Comparison of ENCODE assay signal across 16 cellular contexts in the genomic region with DNA sequence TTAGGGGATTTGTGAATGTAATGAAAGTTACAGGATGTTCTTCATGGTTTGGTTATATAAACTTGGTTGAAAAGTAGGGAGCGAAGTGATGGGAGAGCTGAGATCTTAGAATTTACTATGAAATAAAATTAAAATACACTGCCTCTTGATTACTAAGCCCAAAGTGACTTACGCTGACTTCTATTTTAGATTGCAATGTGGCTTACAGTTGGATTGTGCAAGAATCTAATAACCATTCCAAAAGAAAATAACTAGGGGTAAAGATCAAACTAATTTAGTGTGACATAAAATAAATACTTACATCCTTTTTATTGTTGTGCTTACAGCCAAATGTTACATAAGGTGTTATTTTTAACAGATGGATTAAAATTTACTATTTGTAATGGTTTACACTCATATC. TPM values are rescaled to one million over a fixed set of nuclear protein-coding genes. Genes with fewer than 3 reads are reported as not detected.
"Had no signal": no experiment of that assay in that cellular context is flagged by ENCODE, and none has a peak within 500 bp of the region (broad histone marks: within the 10 kb centered on the region; RNA-seq: fewer than 3 reads in every experiment).

No MANE protein-coding gene starts in this region.

- H3K9me3 ChIP-seq: colonic mucosa, psoas muscle, testis had no signal

- H3K27me3 Mint-ChIP-seq: activated CD4-positive, alpha-beta memory T cell treated with anti-CD3 and anti-CD28 coated beads, Interleukin-2, amount 10 ng/mL, durations not matched to agents 7 days and 5 days; activated naive CD8-positive, alpha-beta T cell treated with anti-CD3 and anti-CD28 coated beads, Interleukin-2, amount 50 U/mL, for 24 hours; stimulated activated naive CD8-positive, alpha-beta T cell treated with anti-CD3 and anti-CD28 coated beads, Interleukin-15, amount 100 ng/mL, for 72 hours had no signal

- ATAC-seq: activated naive CD8-positive, alpha-beta T cell treated with anti-CD3 and anti-CD28 coated beads, Interleukin-2, amount 50 U/mL, for 24 hours; stimulated activated naive CD8-positive, alpha-beta T cell treated with anti-CD3 and anti-CD28 coated beads, Interleukin-15, amount 100 ng/mL, for 72 hours had no signal

- H3K27ac Mint-ChIP-seq: activated CD4-positive, alpha-beta memory T cell treated with anti-CD3 and anti-CD28 coated beads, Interleukin-2, amount 10 ng/mL, durations not matched to agents 7 days and 5 days; activated naive CD8-positive, alpha-beta T cell treated with anti-CD3 and anti-CD28 coated beads, Interleukin-2, amount 50 U/mL, for 24 hours; immature natural killer cell; nephron; stimulated activated naive CD8-positive, alpha-beta T cell treated with anti-CD3 and anti-CD28 coated beads, Interleukin-15, amount 100 ng/mL, for 72 hours had no signal

- H3K4me1 Mint-ChIP-seq: activated CD4-positive, alpha-beta memory T cell treated with anti-CD3 and anti-CD28 coated beads, Interleukin-2, amount 10 ng/mL, durations not matched to agents 7 days and 5 days; activated naive CD8-positive, alpha-beta T cell treated with anti-CD3 and anti-CD28 coated beads, Interleukin-2, amount 50 U/mL, for 24 hours; nephron; stimulated activated naive CD8-positive, alpha-beta T cell treated with anti-CD3 and anti-CD28 coated beads, Interleukin-15, amount 100 ng/mL, for 72 hours had no signal

- H3K4me3 ChIP-seq: cardiac muscle cell, colonic mucosa, psoas muscle, testis had no signal

- H3K27me3 ChIP-seq: cardiac muscle cell, colonic mucosa, testis had no signal

- DNase-seq: activated CD4-positive, alpha-beta memory T cell treated with anti-CD3 and anti-CD28 coated beads, Interleukin-2, amount 10 ng/mL, durations not matched to agents 7 days and 5 days; activated CD4-positive, alpha-beta T cell treated with anti-CD3 and anti-CD28 coated beads for 1 hour; activated naive CD8-positive, alpha-beta T cell treated with anti-CD3 and anti-CD28 coated beads, Interleukin-2, amount 50 U/mL, for 24 hours; glutamatergic neuron; immature natural killer cell; mammary epithelial cell; psoas muscle; stimulated activated CD4-positive, alpha-beta T cell treated with anti-CD3 and anti-CD28 coated beads, Interleukin-4, amount 100 ng/mL, for 1 hour; stimulated activated CD8-positive, alpha-beta memory T cell treated with anti-CD3 and anti-CD28 coated beads, Interleukin-4, amount 100 ng/mL, for 48 hours; stimulated activated naive CD8-positive, alpha-beta T cell treated with anti-CD3 and anti-CD28 coated beads, Interleukin-15, amount 100 ng/mL, for 72 hours; T-helper 9 cell; testis had no signal

- H3K9me3 Mint-ChIP-seq: activated CD4-positive, alpha-beta memory T cell treated with anti-CD3 and anti-CD28 coated beads, Interleukin-2, amount 10 ng/mL, durations not matched to agents 7 days and 5 days; activated naive CD8-positive, alpha-beta T cell treated with anti-CD3 and anti-CD28 coated beads, Interleukin-2, amount 50 U/mL, for 24 hours; immature natural killer cell; nephron; stimulated activated naive CD8-positive, alpha-beta T cell treated with anti-CD3 and anti-CD28 coated beads, Interleukin-15, amount 100 ng/mL, for 72 hours had no signal

- H3K4me3 Mint-ChIP-seq: activated CD4-positive, alpha-beta memory T cell treated with anti-CD3 and anti-CD28 coated beads, Interleukin-2, amount 10 ng/mL, durations not matched to agents 7 days and 5 days; activated naive CD8-positive, alpha-beta T cell treated with anti-CD3 and anti-CD28 coated beads, Interleukin-2, amount 50 U/mL, for 24 hours; immature natural killer cell; nephron; stimulated activated naive CD8-positive, alpha-beta T cell treated with anti-CD3 and anti-CD28 coated beads, Interleukin-15, amount 100 ng/mL, for 72 hours had no signal

- H3K27ac ChIP-seq: cardiac muscle cell, colonic mucosa, psoas muscle, testis had no signal

- H3K4me1 ChIP-seq: colonic mucosa, testis had no signal

- H3K36me3 ChIP-seq: cardiac muscle cell, colonic mucosa had no signal

RNA-seq across cellular contexts. Expression of a gene that starts 15.3 kb away (rescaled TPM):
- total RNA-seq: activated CD4-positive, alpha-beta memory T cell treated with anti-CD3 and anti-CD28 coated beads, Interleukin-2, amount 10 ng/mL, durations not matched to agents 7 days and 5 days; cardiac muscle cell; mammary epithelial cell; omental fat pad had no signal
- polyA plus RNA-seq: cardiac muscle cell, immature natural killer cell, mammary epithelial cell, psoas muscle had no signal
